ENCODE assay signal across 8 cellular contexts in genomic region chr9:113150670-113151591, GRCh38. TPM values are rescaled to one million over a fixed set of nuclear protein-coding genes. Genes with fewer than 3 reads are reported as not detected.
DNase-seq lines count a peak whose midpoint lies in the region; ATAC-seq and TF ChIP-seq lines count a peak whose summit lies in the region.

Gene SLC31A2 (plus strand): TSS chr9:113151007. CDS start chr9:113151075, 68 bp downstream.

- H3K9me3 ChIP-seq in adipocyte (ENCODE audit: control insufficient read depth, low read length) (no peaks in the 10 kb centered on the region), heart right ventricle (no peaks in the 10 kb centered on the region), transverse colon (no peaks in the 10 kb centered on the region)

- H3K4me1 ChIP-seq in adipocyte (ENCODE audit: control insufficient read depth, insufficient read depth, low read length) = peaks cover 41% of the 10 kb centered on the region
- peaks cover 2 to 56% (median 21%) of the 10 kb centered on the region in 9 donors for H3K4me1 ChIP-seq in heart right ventricle
- H3K4me1 ChIP-seq in transverse colon = peaks cover 3 to 22% (median 12%) of the 10 kb centered on the region in 4 donors

- TF ChIP-seq EP300 in transverse colon (IDR thresholded peaks at IDR 0.05; ENCODE audit: low read depth) = no peak

- 1% methylated on average over 87 of the region's 87 CpGs for WGBS in heart right ventricle, 2 donors
- 0 to 5% methylated on average over 2 to 82 of the region's 87 CpGs for WGBS in transverse colon (ENCODE audit: low coverage in 1 of 2), 2 donors

- ATAC-seq in HG02571 (IDR thresholded peaks at IDR 0.05; ENCODE audit: unreplicated experiment) (peak; percentile 96), heart right ventricle (peak; percentile 95 to 98 (median 96))

- H3K27me3 ChIP-seq in adipocyte (replicated peaks; ENCODE audit: control insufficient read depth, insufficient read depth, low read length) (no peaks in the 10 kb centered on the region), heart right ventricle (peaks cover 0 to 5% (median 0%) of the 10 kb centered on the region in 7 donors), transverse colon (peaks cover 3% of the 10 kb centered on the region)

- peak within 1 kb of the TSS; percentile 57 to 97 (median 80) for H3K27ac ChIP-seq in heart right ventricle
- H3K27ac ChIP-seq in transverse colon = peak within 1 kb of the TSS; percentile 83 to 88 (median 88)

- H3K9ac ChIP-seq in adipocyte (ENCODE audit: low read length) = peak within 1 kb of the TSS; percentile 92

- H3K4me3 ChIP-seq in NB4 (ENCODE audit: low read depth, low read length) (peak within 1 kb of the TSS; percentile 67), adipocyte (ENCODE audit: low read length) (peak within 1 kb of the TSS; percentile 91), heart right ventricle (peak within 1 kb of the TSS; percentile 71 to 99 (median 94)), transverse colon (peak within 1 kb of the TSS; percentile 92 to 98 (median 94))

- H3K36me3 ChIP-seq in adipocyte (ENCODE audit: control insufficient read depth, insufficient read depth, low read length, severe bottlenecking) = no peaks in the 10 kb centered on the region
- H3K36me3 ChIP-seq in heart right ventricle = peaks cover 0 to 7% (median 0%) of the 10 kb centered on the region in 9 donors
- no peaks in the 10 kb centered on the region for H3K36me3 ChIP-seq in transverse colon

- intact Hi-C loops in heart right ventricle (cut with DNase I) (loop anchor here in 2 of 10 donors (5.0 to 10.0 kb wide), 2 partner anchors 64 to 71 kb away; partner anchors contain the start of genes FKBP15 (in 1 of the 2) and SLC31A1 (in 1 of the 2)), posterior cingulate gyrus (cut with DNase I) (loop anchor here (5.0 kb wide), 1 partner anchor 39 kb away; no protein-coding TSS in a partner anchor), transverse colon (cut with DNase I; ENCODE audit: low total_unique reads) (no loop called here)

- DNase-seq in GM10266 (ENCODE audit: extremely low spot score) = peak; percentile 88
- peak; percentile 94 for DNase-seq in NB4 (ENCODE audit: low read depth)
- peak; percentile 79 to 83 for DNase-seq in SW 1271 (lab: John Stamatoyannopoulos, UW)
- peak; percentile 94 for DNase-seq in adipocyte (ENCODE audit: low read depth)
- DNase-seq in heart right ventricle = peak; percentile 84 to 93
- DNase-seq in posterior cingulate gyrus = peak; percentile 86 to 99 (median 92)
- DNase-seq in transverse colon = peak; percentile 92

- in situ Hi-C loops in transverse colon (cut with MboI; ENCODE audit: low pct_ligation_motif_present in 1 of 4, low pct_unique_long_range_greater_than_20kb in 1 of 4, low sequenced_read_pairs in 3 of 4) = no loop called here

- TF ChIP-seq CTCF in GM10266 (IDR thresholded peaks at IDR 0.05; ENCODE audit: control insufficient read depth, insufficient read depth, low read depth, missing control alignments) = peak; percentile 64
- TF ChIP-seq CTCF in NB4 (IDR thresholded peaks at IDR 0.05; ENCODE audit: low read depth, low read length) = peak; percentile 27
- TF ChIP-seq CTCF in heart right ventricle (IDR thresholded peaks at IDR 0.05) = peak in 8 of 9 donors; percentile 16 to 67 (median 46)
- peak in 3 of 5 experiments; percentile 12 to 33 (median 30) for TF ChIP-seq CTCF in transverse colon (IDR thresholded peaks at IDR 0.05)

- TF ChIP-seq POLR2A in NB4 (IDR thresholded peaks at IDR 0.05; ENCODE audit: extremely low read depth, insufficient read length) = no peak
- TF ChIP-seq POLR2A in transverse colon (IDR thresholded peaks at IDR 0.05) = peak; percentile 80

RNA-seq across cellular contexts. Expression of gene SLC31A2, which starts in this region (rescaled TPM):
- total RNA-seq in heart right ventricle (10 to 100 TPM in 5 of 10 donors, 1 to 10 TPM in 5; 6.8 to 19.3 (median 10.2) TPM), transverse colon (10 to 100 TPM in 3 of 4 donors, 1 to 10 TPM in 1; 4.4 to 81.6 (median 40.3) TPM)
- 10 to 100 TPM in 1 of 2 donors, 1 to 10 TPM in 1; 9.1 to 10.3 TPM for polyA plus RNA-seq in heart right ventricle

Comparison
In these comparisons a context has a peak if more than half of its experiments do, and no peak if none do; other contexts are left out.
1. Peak in every context shown above with its lines: DNase-seq, ATAC-seq, H3K4me3 ChIP-seq and H3K27ac ChIP-seq.